8 cellular contexts compared by ENCODE assay signal in the genomic region with DNA sequence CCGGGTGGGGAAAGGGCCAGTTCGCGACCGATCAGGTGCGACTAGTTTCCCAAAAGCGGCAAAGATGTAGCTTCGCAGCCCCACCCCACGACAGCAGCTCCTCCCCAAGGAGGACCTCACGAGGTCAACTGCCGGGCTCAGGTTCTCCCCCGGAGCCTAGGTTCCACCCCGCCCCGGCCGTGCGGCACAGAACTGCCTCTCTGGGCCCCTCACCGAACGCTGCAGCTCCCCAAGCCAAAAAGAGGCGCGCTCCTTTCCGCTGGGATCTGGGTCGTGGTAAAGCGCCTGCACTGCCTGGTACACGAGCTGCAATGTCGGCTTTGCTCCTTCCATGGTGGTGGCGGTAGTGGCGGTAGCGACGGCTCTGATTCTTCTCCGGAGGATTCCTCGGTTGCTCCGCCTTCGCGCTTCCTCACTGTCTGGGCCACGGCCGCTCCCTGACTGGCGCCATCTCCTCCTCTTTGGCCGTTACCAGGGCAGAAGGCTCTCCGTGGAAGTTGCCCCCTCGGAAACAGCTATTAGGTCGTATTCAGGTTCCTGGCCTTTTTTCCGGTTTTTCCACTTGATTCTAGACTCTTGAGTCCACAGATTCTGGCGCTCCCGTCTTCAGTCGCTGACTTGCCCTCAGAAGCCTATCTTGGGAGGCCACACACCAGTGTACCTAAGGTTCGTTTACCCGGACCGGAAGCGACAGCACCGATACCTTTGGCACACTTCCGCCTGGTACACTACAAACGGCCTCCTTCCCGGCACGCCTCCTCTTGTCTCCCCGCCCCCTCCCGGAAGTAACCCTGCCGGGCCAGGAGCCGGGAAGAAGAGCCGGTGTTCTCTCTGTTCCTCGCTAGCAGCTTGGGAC. TPM values are rescaled to one million over a fixed set of nuclear protein-coding genes. Genes with fewer than 3 reads are reported as not detected.
A peak's percentile ranks its signal among the peaks of the same experiment; 100 is the strongest.
DNase-seq lines count a peak whose midpoint lies in the region; ATAC-seq and TF ChIP-seq lines count a peak whose summit lies in the region.

A gene (minus strand): TSS at position 674 of the 856 bp plus-strand sequence. CDS start 341 bp downstream, at position 333.

- H3K9ac ChIP-seq in PC-3 (ENCODE audit: low read length) (peak within 1 kb of the TSS; percentile 95), mucosa of stomach (ENCODE audit: low read length) (peak within 1 kb of the TSS; percentile 85)

- peak within 1 kb of the TSS; percentile 95 for H3K4me2 ChIP-seq in PC-3 (ENCODE audit: low read length)

- intact Hi-C loops in PC-3 (cut with micrococcal nuclease): loop anchor here (2.0 kb wide), 1 partner anchor 36 kb away; no protein-coding TSS in a partner anchor

- H3F3A ChIP-seq in PC-3 (ENCODE audit: low read length, unreplicated experiment): no peaks in the 10 kb centered on the region

- TSS peak; percentile 63 for BruUV-seq in PC-3 (replicated peaks; lab: Mats Ljungman, UMichigan)

- no peaks in the 10 kb centered on the region for H3K9me2 ChIP-seq in PC-3 (replicated peaks; ENCODE audit: low read length)

- DNase-seq in DMS153 (lab: John Stamatoyannopoulos, UW): peak; percentile 86
- peak; percentile 90 for DNase-seq in PC-3
- peak; percentile 90 for DNase-seq in activated T-cell treated with anti-CD3 and anti-CD28 coated beads, Interleukin-2, amount 50 U/mL, for 1 hour
- DNase-seq in stimulated activated CD8-positive, alpha-beta memory T cell treated with anti-CD3 and anti-CD28 coated beads, Interleukin-7, amount 100 ng/mL, for 1 hour (ENCODE audit: low read depth in 2 of 2): peak; percentile 76 to 81

- TF ChIP-seq EP300 in Ishikawa (IDR thresholded peaks at IDR 0.05; ENCODE audit: borderline replicate concordance): peak; percentile 31; the same call in 1 of the 2 replicates

- H4K20me1 ChIP-seq in PC-3 (ENCODE audit: low read length): peaks cover 24% of the 10 kb centered on the region

- H3K4me3 ChIP-seq in PC-3 (ENCODE audit: low read length) (peak within 1 kb of the TSS; percentile 93), esophagus (ENCODE audit: low read depth in 1 of 2, low read length in 2 of 2) (peak within 1 kb of the TSS; percentile 84 to 85), mucosa of stomach (ENCODE audit: low read length) (peak within 1 kb of the TSS; percentile 87)

- H3K9me3 ChIP-seq in PC-3 (ENCODE audit: low read length) (no peaks in the 10 kb centered on the region), esophagus (ENCODE audit: control insufficient read depth in 2 of 2, insufficient read depth in 1 of 2, low read depth in 1 of 2, low read length in 1 of 2) (no peaks in the 10 kb centered on the region), mucosa of stomach (ENCODE audit: control insufficient read depth, low read length) (no peaks in the 10 kb centered on the region)

- no peak for TF ChIP-seq CTCF in PC-3 (conservative IDR thresholded peaks at IDR 0.05; ENCODE audit: low read depth, low read length)

- ATAC-seq in GM21529 (IDR thresholded peaks at IDR 0.05; ENCODE audit: unreplicated experiment): peak; percentile 86
- peak; percentile 83 for ATAC-seq in PC-3

- no peak for TF ChIP-seq RAD21 in Ishikawa (IDR thresholded peaks at IDR 0.05; ENCODE audit: low read depth)

- H3K27me3 ChIP-seq in PC-3 (ENCODE audit: low read length) (no peaks in the 10 kb centered on the region), esophagus (ENCODE audit: control insufficient read depth in 1 of 2, insufficient read depth in 2 of 2, low read length in 2 of 2) (no peaks in the 10 kb centered on the region), mucosa of stomach (ENCODE audit: control insufficient read depth, insufficient read depth, low read length) (no peaks in the 10 kb centered on the region)

- CTCF ChIA-PET in PC-3 (lab: Charles Lee): interaction anchor here (1.0 kb wide), 1 partner anchor 37 kb away, joined by 11 read pairs; no protein-coding TSS in a partner anchor

- H3K4me1 ChIP-seq in PC-3 (ENCODE audit: insufficient read depth, low read length) (peaks cover 7% of the 10 kb centered on the region), esophagus (ENCODE audit: control insufficient read depth in 2 of 2, insufficient read depth in 2 of 2, low read length in 1 of 2) (peaks cover 0 to 2% of the 10 kb centered on the region in 2 donors), mucosa of stomach (ENCODE audit: control insufficient read depth, insufficient read depth, low read length) (peaks cover 15% of the 10 kb centered on the region)

- WGBS in esophagus, 2 donors: 0 to 1% methylated on average over 59 of the region's 59 CpGs

- peak within 1 kb of the TSS; percentile 90 for H2AFZ ChIP-seq in PC-3 (ENCODE audit: low read length)

- H3K36me3 ChIP-seq in PC-3 (ENCODE audit: low read depth, low read length) (no peaks in the 10 kb centered on the region), esophagus (ENCODE audit: control insufficient read depth in 2 of 2, insufficient read depth in 2 of 2, low read length in 1 of 2) (no peaks in the 10 kb centered on the region), mucosa of stomach (ENCODE audit: control insufficient read depth, insufficient read depth, low read length) (no peaks in the 10 kb centered on the region)

- H3K27ac ChIP-seq in PC-3 (ENCODE audit: low read length) (peak within 1 kb of the TSS; percentile 89), esophagus (ENCODE audit: low read depth in 2 of 2, low read length in 1 of 2) (peak within 1 kb of the TSS; percentile 96 to 100)

- POLR2A ChIA-PET in PC-3 (lab: Charles Lee; ENCODE audit: unreplicated experiment): interaction anchor here (0.6 to 0.9 kb wide), 3 partner anchors 10 to 35 kb away, joined by 3 to 4 read pairs (median 3); no protein-coding TSS in a partner anchor

- peaks cover 49% of the 10 kb centered on the region for H3K79me2 ChIP-seq in PC-3 (ENCODE audit: low read length)

TF ChIP-seq in Ishikawa, 13 proteins besides CTCF, POLR2A, EP300 and RAD21:
- TF ChIP-seq, protein P1, sequence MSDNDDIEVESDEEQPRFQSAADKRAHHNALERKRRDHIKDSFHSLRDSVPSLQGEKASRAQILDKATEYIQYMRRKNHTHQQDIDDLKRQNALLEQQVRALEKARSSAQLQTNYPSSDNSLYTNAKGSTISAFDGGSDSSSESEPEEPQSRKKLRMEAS (IDR thresholded peaks at IDR 0.05): peak; percentile 34; the same call in 1 of the 2 replicates
- TF ChIP-seq TCF12 (IDR thresholded peaks at IDR 0.05; ENCODE audit: low read depth) (peak; percentile 74), TEAD4 (IDR thresholded peaks at IDR 0.05) (no peak), CREB1 (IDR thresholded peaks at IDR 0.05; ENCODE audit: low read depth) (peak; percentile 26; the same call in 1 of the 2 replicates), TAF1 (IDR thresholded peaks at IDR 0.05; ENCODE audit: low read depth) (peak; percentile 96), FOXM1 (IDR thresholded peaks at IDR 0.05; ENCODE audit: borderline replicate concordance, low read depth) (peak; percentile 71), CEBPB (IDR thresholded peaks at IDR 0.05) (no peak), ZBTB7A (IDR thresholded peaks at IDR 0.05; ENCODE audit: low read depth) (0 out of 2 replicates have a peak, but pooled peaks have one; percentile 54), NFIC (IDR thresholded peaks at IDR 0.05) (peak; percentile 36; the same call in 1 of the 2 replicates), YY1 (IDR thresholded peaks at IDR 0.05; ENCODE audit: low read depth) (peak; percentile 93), EGR1 (IDR thresholded peaks at IDR 0.05) (no peak)
- TF ChIP-seq, protein P2, sequence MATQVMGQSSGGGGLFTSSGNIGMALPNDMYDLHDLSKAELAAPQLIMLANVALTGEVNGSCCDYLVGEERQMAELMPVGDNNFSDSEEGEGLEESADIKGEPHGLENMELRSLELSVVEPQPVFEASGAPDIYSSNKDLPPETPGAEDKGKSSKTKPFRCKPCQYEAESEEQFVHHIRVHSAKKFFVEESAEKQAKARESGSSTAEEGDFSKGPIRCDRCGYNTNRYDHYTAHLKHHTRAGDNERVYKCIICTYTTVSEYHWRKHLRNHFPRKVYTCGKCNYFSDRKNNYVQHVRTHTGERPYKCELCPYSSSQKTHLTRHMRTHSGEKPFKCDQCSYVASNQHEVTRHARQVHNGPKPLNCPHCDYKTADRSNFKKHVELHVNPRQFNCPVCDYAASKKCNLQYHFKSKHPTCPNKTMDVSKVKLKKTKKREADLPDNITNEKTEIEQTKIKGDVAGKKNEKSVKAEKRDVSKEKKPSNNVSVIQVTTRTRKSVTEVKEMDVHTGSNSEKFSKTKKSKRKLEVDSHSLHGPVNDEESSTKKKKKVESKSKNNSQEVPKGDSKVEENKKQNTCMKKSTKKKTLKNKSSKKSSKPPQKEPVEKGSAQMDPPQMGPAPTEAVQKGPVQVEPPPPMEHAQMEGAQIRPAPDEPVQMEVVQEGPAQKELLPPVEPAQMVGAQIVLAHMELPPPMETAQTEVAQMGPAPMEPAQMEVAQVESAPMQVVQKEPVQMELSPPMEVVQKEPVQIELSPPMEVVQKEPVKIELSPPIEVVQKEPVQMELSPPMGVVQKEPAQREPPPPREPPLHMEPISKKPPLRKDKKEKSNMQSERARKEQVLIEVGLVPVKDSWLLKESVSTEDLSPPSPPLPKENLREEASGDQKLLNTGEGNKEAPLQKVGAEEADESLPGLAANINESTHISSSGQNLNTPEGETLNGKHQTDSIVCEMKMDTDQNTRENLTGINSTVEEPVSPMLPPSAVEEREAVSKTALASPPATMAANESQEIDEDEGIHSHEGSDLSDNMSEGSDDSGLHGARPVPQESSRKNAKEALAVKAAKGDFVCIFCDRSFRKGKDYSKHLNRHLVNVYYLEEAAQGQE (IDR thresholded peaks at IDR 0.05; ENCODE audit: low read depth): 0 out of 2 replicates have a peak, but pooled peaks have one; percentile 19
- TF ChIP-seq, protein P3, sequence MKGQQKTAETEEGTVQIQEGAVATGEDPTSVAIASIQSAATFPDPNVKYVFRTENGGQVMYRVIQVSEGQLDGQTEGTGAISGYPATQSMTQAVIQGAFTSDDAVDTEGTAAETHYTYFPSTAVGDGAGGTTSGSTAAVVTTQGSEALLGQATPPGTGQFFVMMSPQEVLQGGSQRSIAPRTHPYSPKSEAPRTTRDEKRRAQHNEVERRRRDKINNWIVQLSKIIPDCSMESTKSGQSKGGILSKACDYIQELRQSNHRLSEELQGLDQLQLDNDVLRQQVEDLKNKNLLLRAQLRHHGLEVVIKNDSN (IDR thresholded peaks at IDR 0.05): peak; percentile 58; the same call in 1 of the 2 replicates

RNA-seq across cellular contexts. Expression of the gene that starts here (rescaled TPM):
- total RNA-seq in PC-3 (2014; rRNA removed): 55.9 and 57.3 TPM in 2 replicates
- polyA plus RNA-seq in esophagus: 10 to 100 TPM; 11.6 to 19.9 TPM

Comparison
In these comparisons a context has a peak if more than half of its experiments do, and no peak if none do; other contexts are left out.
1. Peak in every context shown above with its lines: DNase-seq, ATAC-seq, H3K4me3 ChIP-seq and H3K27ac ChIP-seq.